In genomic region chr10:101525848-101526247, GRCh38 we compare ENCODE assay signal across 20 cellular contexts.
DNase-seq lines count a peak whose midpoint lies in the region; ATAC-seq and TF ChIP-seq lines count a peak whose summit lies in the region.
"Had no signal": no experiment of that assay in that cellular context is flagged by ENCODE, and none has a peak within 500 bp of the region (broad histone marks: within the 10 kb centered on the region; RNA-seq: fewer than 3 reads in every experiment).

No MANE protein-coding gene starts in this region.

- POLR2A ChIA-PET in WTC11 (lab: Charles Lee): no interaction called here

- H3K27me3 ChIP-seq in layer of hippocampus (ENCODE audit: control insufficient read depth, insufficient read depth, low read length): no peaks in the 10 kb centered on the region
- H3K27me3 ChIP-seq: BLaER1, SJSA1 had no signal

- peak overlapping the region; percentile 34; the same call in 1 of the 2 replicates for H3K27ac Mint-ChIP-seq in WTC11
- H3K27ac Mint-ChIP-seq: CD4-positive, alpha-beta memory T cell had no signal

- CTCF ChIA-PET in WTC11 (lab: Charles Lee): interaction anchor here (1.0 to 2.0 kb wide), 4 partner anchors 12 to 234 kb away, joined by 3 to 9 read pairs (median 4); no protein-coding TSS in a partner anchor

- no peaks in the 10 kb centered on the region for H3K9me3 Mint-ChIP-seq in WTC11
- H3K9me3 Mint-ChIP-seq: CD4-positive, alpha-beta memory T cell had no signal

- H3K27ac ChIP-seq in layer of hippocampus (ENCODE audit: low read depth, low read length) (peak overlapping the region; percentile 38), substantia nigra (ENCODE audit: low read depth, low read length, poor library complexity, severe bottlenecking) (peak overlapping the region; percentile 78)
- H3K27ac ChIP-seq: BLaER1, KMS-11, Peyer's patch, SJSA1 had no signal

- no peak overlapping the region for H3K4me3 Mint-ChIP-seq in WTC11
- H3K4me3 Mint-ChIP-seq: CD4-positive, alpha-beta memory T cell had no signal

- DNase-seq in COLO829 (ENCODE audit: low spot score) (peak; percentile 2), WTC11 (ENCODE audit: low spot score) (no peak), substantia nigra (lab: John Stamatoyannopoulos, UW) (peak in 14 of 49 donors; percentile 0 to 32 (median 8)), NCI-H146 (lab: John Stamatoyannopoulos, UW) (no peak), GM10266 (ENCODE audit: extremely low spot score) (no peak), dedifferentiated amniotic fluid mesenchymal stem cell (ENCODE audit: extremely low spot score) (no peak)
- DNase-seq: CD4-positive, alpha-beta memory T cell; DND-41; IMR-90; NCI-H1092 treated with DMSO at 0.1 percent for 48 hours; NCI-H1436 treated with DMSO at 0.1 percent for 48 hours; NCI-H2081; NCI-H2171 treated with DMSO at 0.1 percent for 48 hours; NCI-H524 treated with DMSO at 0.1 percent for 48 hours; NCI-H82; Peyer's patch had no signal

- H3K36me3 Mint-ChIP-seq in WTC11: no peaks in the 10 kb centered on the region

- TF ChIP-seq CTCF in WTC11 (IDR thresholded peaks at IDR 0.05) (no peak), GM10266 (IDR thresholded peaks at IDR 0.05; ENCODE audit: control insufficient read depth, insufficient read depth, low read depth, missing control alignments) (no peak)

- peaks cover 21% of the 10 kb centered on the region for H3K4me1 Mint-ChIP-seq in WTC11
- H3K4me1 Mint-ChIP-seq: CD4-positive, alpha-beta memory T cell had no signal

- no peak for ATAC-seq in WTC11

- no peaks in the 10 kb centered on the region for H3K27me3 Mint-ChIP-seq in WTC11 (ENCODE audit: low read depth)
- H3K27me3 Mint-ChIP-seq: CD4-positive, alpha-beta memory T cell had no signal

TF ChIP-seq in WTC11, 78 proteins besides CTCF, POLR2A, EP300 and RAD21 (continues in another document):
- TF ChIP-seq CDX4 (CRISPR knock-in tag; IDR thresholded peaks at IDR 0.05; ENCODE audit: borderline replicate concordance) (no peak), PRDM15 (CRISPR knock-in tag; IDR thresholded peaks at IDR 0.05) (no peak), E2F5 (CRISPR knock-in tag; IDR thresholded peaks at IDR 0.05) (no peak), USF1 (CRISPR knock-in tag; IDR thresholded peaks at IDR 0.05) (no peak), E2F1 (CRISPR knock-in tag; IDR thresholded peaks at IDR 0.05) (no peak), ZNF263 (CRISPR knock-in tag; IDR thresholded peaks at IDR 0.05; ENCODE audit: low read depth) (no peak), ZNF425 (CRISPR knock-in tag; conservative IDR thresholded peaks at IDR 0.05) (no peak), NFE2L1 (CRISPR knock-in tag; IDR thresholded peaks at IDR 0.05) (no peak), PREB (CRISPR knock-in tag; IDR thresholded peaks at IDR 0.05; ENCODE audit: borderline replicate concordance) (no peak)
